In the genomic region with DNA sequence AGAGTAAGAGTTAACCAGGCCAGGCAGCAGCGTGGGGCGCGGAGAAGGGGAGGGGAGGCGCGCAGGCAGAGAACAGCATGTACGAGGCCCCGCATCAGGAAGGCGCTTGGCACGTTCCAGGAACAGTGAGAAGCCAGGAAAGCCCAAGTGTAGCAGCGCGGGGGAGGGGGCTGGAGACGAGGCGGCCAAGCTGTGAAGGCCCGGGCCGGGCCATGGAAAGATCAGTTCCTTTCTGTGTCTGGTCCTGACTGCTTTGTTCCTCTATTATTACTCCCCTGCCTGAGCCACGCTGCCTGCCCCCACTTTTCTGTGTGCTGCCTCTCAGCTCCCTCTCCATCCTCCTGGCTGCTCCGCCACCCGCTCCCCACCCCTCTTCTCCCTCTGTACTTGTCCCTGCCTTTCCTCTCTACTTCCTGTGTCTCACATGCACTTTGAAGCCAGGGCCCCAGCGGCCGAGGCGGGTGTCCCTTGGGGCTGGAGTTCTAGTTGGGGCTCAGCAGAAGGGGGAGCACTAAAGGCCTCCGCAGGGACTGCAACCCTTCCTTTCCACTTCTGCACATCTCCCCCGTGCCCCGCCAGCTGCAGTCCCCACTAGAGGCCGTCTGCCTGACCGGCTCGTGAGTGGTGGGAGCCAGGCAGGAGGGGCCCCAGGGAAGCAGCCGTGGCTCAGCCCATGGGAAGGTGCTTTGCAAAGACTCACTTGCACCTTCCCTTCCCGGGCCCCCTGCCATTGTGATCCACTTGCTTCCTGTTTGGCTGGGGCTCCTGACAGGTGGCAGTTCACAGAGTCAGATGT, we compare ENCODE assay signal across 9 cellular contexts.
DNase-seq lines count a peak whose midpoint lies in the region; ATAC-seq and TF ChIP-seq lines count a peak whose summit lies in the region.
"Had no signal": no experiment of that assay in that cellular context is flagged by ENCODE, and none has a peak within 500 bp of the region (broad histone marks: within the 10 kb centered on the region; RNA-seq: fewer than 3 reads in every experiment).

No MANE protein-coding gene starts in this region.

- peak; percentile 90 for TF ChIP-seq EP300 in transverse colon (IDR thresholded peaks at IDR 0.05; ENCODE audit: low read depth)

- H2BK5ac ChIP-seq in mesenchymal stem cell (ENCODE audit: low read depth, low read length, poor library complexity, severe bottlenecking) = no peak overlapping the region

- 7% methylated on average over 23 of the region's 29 CpGs for WGBS in mesenchymal stem cell
- WGBS in transverse colon (ENCODE audit: low coverage in 1 of 2), 2 donors = 45 to 50% methylated on average over 9 to 29 of the region's 29 CpGs

- peak overlapping the region; percentile 91 for H2BK15ac ChIP-seq in mesenchymal stem cell (ENCODE audit: low read depth, poor library complexity, severe bottlenecking)

- H3K9ac ChIP-seq in endocrine pancreas (ENCODE audit: control insufficient read depth, insufficient read depth, low read length) (peak overlapping the region; percentile 35), mesenchymal stem cell (ENCODE audit: low read length) (peak overlapping the region; percentile 38)

- peak overlapping the region; percentile 79 to 94 for H3K4ac ChIP-seq in mesenchymal stem cell (ENCODE audit: low read depth in 1 of 2, low read length in 2 of 2)

- in situ Hi-C loops in transverse colon (cut with MboI; ENCODE audit: low pct_ligation_motif_present in 1 of 4, low pct_unique_long_range_greater_than_20kb in 1 of 4, low sequenced_read_pairs in 3 of 4) = no loop called here

- H3K9me3 ChIP-seq in endocrine pancreas (ENCODE audit: control insufficient read depth, low read length) (no peaks in the 10 kb centered on the region), mesenchymal stem cell (ENCODE audit: control insufficient read depth, low read length) (no peaks in the 10 kb centered on the region), transverse colon (no peaks in the 10 kb centered on the region)
- H3K9me3 ChIP-seq: A549 had no signal

- no peak for TF ChIP-seq CTCF in transverse colon (IDR thresholded peaks at IDR 0.05)

- intact Hi-C loops in transverse colon (cut with DNase I; ENCODE audit: low total_unique reads) = no loop called here

- H3K79me1 ChIP-seq in mesenchymal stem cell (replicated peaks; ENCODE audit: low read length, poor library complexity, severe bottlenecking) = peaks cover 4% of the 10 kb centered on the region

- H2AFZ ChIP-seq in mesenchymal stem cell (ENCODE audit: low read depth, low read length) = peak overlapping the region; percentile 54

- peak overlapping the region; percentile 65 for H2BK120ac ChIP-seq in mesenchymal stem cell (ENCODE audit: low read depth, low read length)

- H2AK5ac ChIP-seq in mesenchymal stem cell (ENCODE audit: low read length, severe bottlenecking) = no peak overlapping the region

- peak overlapping the region; percentile 2 for H3K4me2 ChIP-seq in mesenchymal stem cell (ENCODE audit: low read length, poor library complexity, severe bottlenecking)
- H3K4me2 ChIP-seq: A549 had no signal

- H3K18ac ChIP-seq in mesenchymal stem cell (ENCODE audit: low read depth in 1 of 2, low read length in 2 of 2) = peak overlapping the region; percentile 87 to 93

- H2BK12ac ChIP-seq in mesenchymal stem cell (ENCODE audit: low read length in 2 of 2) = peak overlapping the region; percentile 81

- DNase-seq in NCI-H1436 (lab: John Stamatoyannopoulos, UW) = peak; percentile 53
- no peak for DNase-seq in NCI-H1436 treated with DMSO at 0.1 percent for 48 hours (lab: John Stamatoyannopoulos, UW)
- peak; percentile 79 for DNase-seq in mesenchymal stem cell
- DNase-seq in transverse colon = peak; percentile 72
- DNase-seq in HuH-7.5 (ENCODE audit: low spot score) = no peak

- H3K27ac ChIP-seq in mesenchymal stem cell (ENCODE audit: low read length, poor library complexity, severe bottlenecking) (no peak overlapping the region), transverse colon (peak overlapping the region; percentile 81 to 93 (median 84))
- H3K27ac ChIP-seq: A549 had no signal

- H3K4me1 ChIP-seq in endocrine pancreas (ENCODE audit: control insufficient read depth, insufficient read depth, low read length) = no peaks in the 10 kb centered on the region
- H3K4me1 ChIP-seq in mesenchymal stem cell (ENCODE audit: control insufficient read depth, insufficient read depth, low read depth, low read length) = peaks cover 13% of the 10 kb centered on the region
- peaks cover 25 to 35% (median 33%) of the 10 kb centered on the region in 4 donors for H3K4me1 ChIP-seq in transverse colon
- H3K4me1 ChIP-seq: A549 had no signal

- peak; percentile 18 for TF ChIP-seq POLR2A in transverse colon (IDR thresholded peaks at IDR 0.05)

- H3K27me3 ChIP-seq in endocrine pancreas (ENCODE audit: control insufficient read depth, insufficient read depth, low read length) (no peaks in the 10 kb centered on the region), mesenchymal stem cell (ENCODE audit: control insufficient read depth in 1 of 2, insufficient read depth in 1 of 2, low read length in 2 of 2) (no peaks in the 10 kb centered on the region), transverse colon (no peaks in the 10 kb centered on the region)

- ATAC-seq in HG02678 (IDR thresholded peaks at IDR 0.05; ENCODE audit: unreplicated experiment) = no peak
- no peak for ATAC-seq in HG03139 (IDR thresholded peaks at IDR 0.05; ENCODE audit: unreplicated experiment)
- ATAC-seq: A549 had no signal

- no peak overlapping the region for H3K23ac ChIP-seq in mesenchymal stem cell (ENCODE audit: low read length in 2 of 2)

- H3K36me3 ChIP-seq in endocrine pancreas (ENCODE audit: control insufficient read depth, insufficient read depth, low read length) (peaks cover 2% of the 10 kb centered on the region), mesenchymal stem cell (ENCODE audit: control insufficient read depth in 1 of 2, insufficient read depth in 2 of 2, low read depth in 1 of 2, low read length in 2 of 2) (peaks cover 0 to 47% of the 10 kb centered on the region in 2 experiments), transverse colon (no peaks in the 10 kb centered on the region)

- no peak overlapping the region for H3K4me3 ChIP-seq in endocrine pancreas (ENCODE audit: control insufficient read depth, insufficient read depth, low read length)
- H3K4me3 ChIP-seq in mesenchymal stem cell (ENCODE audit: insufficient read depth in 1 of 2, low read depth in 1 of 2, low read length in 2 of 2) = peak overlapping the region in 1 of 2 experiments; percentile 32
- no peak overlapping the region for H3K4me3 ChIP-seq in transverse colon
- H3K4me3 ChIP-seq: A549 had no signal

- peak overlapping the region; percentile 98 for H4K91ac ChIP-seq in mesenchymal stem cell (ENCODE audit: low read length)

- no peak overlapping the region for H3K14ac ChIP-seq in mesenchymal stem cell (ENCODE audit: low read length in 2 of 2)

- H4K8ac ChIP-seq in mesenchymal stem cell (ENCODE audit: low read length) = peak overlapping the region; percentile 94

Comparison
In these comparisons a context has a peak if more than half of its experiments do, and no peak if none do; other contexts are left out.
1. DNase-seq: peak in NCI-H1436 (single experiment), mesenchymal stem cell (single experiment) and transverse colon (single experiment); none in NCI-H1436 treated with DMSO at 0.1 percent for 48 hours (single experiment) and HuH-7.5 (single experiment).